1 cellular context compared by ENCODE assay signal in the genomic region with DNA sequence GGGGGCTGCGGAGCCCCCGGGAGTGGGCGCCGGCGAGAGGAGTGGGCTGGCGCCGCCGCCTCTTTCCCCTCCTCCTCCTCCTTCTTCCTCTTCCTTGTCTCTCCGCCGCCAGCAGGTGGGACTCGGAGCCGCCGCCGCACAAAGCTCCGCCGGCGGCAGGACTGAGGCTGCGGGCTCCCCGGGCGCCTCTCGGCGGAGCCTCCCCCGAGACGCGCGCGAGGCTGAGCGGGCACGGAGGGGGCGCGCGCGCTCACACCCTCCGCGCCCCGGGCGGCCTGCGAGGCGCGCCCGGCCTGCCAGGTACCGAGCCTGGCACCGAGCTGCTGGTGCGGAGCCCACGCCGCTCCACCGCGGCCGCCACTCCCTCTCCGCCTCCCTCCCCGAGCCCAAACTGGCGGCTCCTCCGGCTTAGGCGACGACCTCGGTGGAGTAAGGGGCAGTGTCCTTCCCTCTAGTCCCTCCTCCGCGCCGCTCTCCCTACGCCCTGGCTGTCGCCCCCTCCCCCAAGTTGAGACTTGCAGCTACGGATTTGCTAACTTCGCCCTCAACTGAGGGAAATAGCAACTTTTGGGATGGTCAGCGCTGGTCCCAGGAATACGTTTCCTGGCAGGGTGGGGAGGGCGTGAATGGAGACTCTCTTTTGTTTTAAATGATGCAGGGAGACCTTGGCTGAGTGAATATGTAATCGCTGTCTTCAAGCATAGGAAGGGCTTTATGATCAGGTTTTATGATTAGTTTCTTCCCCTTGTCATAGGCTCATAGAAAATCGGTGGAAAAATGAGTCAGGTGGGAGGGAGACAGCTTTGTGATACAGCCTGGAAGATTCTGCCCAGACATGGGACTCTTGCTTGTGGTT.
TF ChIP-seq lines count a peak whose summit lies in the region.

No MANE protein-coding gene starts in this region.

TF ChIP-seq in H1, 55 proteins besides CTCF, POLR2A, EP300 and RAD21:
- TF ChIP-seq, protein P1, sequence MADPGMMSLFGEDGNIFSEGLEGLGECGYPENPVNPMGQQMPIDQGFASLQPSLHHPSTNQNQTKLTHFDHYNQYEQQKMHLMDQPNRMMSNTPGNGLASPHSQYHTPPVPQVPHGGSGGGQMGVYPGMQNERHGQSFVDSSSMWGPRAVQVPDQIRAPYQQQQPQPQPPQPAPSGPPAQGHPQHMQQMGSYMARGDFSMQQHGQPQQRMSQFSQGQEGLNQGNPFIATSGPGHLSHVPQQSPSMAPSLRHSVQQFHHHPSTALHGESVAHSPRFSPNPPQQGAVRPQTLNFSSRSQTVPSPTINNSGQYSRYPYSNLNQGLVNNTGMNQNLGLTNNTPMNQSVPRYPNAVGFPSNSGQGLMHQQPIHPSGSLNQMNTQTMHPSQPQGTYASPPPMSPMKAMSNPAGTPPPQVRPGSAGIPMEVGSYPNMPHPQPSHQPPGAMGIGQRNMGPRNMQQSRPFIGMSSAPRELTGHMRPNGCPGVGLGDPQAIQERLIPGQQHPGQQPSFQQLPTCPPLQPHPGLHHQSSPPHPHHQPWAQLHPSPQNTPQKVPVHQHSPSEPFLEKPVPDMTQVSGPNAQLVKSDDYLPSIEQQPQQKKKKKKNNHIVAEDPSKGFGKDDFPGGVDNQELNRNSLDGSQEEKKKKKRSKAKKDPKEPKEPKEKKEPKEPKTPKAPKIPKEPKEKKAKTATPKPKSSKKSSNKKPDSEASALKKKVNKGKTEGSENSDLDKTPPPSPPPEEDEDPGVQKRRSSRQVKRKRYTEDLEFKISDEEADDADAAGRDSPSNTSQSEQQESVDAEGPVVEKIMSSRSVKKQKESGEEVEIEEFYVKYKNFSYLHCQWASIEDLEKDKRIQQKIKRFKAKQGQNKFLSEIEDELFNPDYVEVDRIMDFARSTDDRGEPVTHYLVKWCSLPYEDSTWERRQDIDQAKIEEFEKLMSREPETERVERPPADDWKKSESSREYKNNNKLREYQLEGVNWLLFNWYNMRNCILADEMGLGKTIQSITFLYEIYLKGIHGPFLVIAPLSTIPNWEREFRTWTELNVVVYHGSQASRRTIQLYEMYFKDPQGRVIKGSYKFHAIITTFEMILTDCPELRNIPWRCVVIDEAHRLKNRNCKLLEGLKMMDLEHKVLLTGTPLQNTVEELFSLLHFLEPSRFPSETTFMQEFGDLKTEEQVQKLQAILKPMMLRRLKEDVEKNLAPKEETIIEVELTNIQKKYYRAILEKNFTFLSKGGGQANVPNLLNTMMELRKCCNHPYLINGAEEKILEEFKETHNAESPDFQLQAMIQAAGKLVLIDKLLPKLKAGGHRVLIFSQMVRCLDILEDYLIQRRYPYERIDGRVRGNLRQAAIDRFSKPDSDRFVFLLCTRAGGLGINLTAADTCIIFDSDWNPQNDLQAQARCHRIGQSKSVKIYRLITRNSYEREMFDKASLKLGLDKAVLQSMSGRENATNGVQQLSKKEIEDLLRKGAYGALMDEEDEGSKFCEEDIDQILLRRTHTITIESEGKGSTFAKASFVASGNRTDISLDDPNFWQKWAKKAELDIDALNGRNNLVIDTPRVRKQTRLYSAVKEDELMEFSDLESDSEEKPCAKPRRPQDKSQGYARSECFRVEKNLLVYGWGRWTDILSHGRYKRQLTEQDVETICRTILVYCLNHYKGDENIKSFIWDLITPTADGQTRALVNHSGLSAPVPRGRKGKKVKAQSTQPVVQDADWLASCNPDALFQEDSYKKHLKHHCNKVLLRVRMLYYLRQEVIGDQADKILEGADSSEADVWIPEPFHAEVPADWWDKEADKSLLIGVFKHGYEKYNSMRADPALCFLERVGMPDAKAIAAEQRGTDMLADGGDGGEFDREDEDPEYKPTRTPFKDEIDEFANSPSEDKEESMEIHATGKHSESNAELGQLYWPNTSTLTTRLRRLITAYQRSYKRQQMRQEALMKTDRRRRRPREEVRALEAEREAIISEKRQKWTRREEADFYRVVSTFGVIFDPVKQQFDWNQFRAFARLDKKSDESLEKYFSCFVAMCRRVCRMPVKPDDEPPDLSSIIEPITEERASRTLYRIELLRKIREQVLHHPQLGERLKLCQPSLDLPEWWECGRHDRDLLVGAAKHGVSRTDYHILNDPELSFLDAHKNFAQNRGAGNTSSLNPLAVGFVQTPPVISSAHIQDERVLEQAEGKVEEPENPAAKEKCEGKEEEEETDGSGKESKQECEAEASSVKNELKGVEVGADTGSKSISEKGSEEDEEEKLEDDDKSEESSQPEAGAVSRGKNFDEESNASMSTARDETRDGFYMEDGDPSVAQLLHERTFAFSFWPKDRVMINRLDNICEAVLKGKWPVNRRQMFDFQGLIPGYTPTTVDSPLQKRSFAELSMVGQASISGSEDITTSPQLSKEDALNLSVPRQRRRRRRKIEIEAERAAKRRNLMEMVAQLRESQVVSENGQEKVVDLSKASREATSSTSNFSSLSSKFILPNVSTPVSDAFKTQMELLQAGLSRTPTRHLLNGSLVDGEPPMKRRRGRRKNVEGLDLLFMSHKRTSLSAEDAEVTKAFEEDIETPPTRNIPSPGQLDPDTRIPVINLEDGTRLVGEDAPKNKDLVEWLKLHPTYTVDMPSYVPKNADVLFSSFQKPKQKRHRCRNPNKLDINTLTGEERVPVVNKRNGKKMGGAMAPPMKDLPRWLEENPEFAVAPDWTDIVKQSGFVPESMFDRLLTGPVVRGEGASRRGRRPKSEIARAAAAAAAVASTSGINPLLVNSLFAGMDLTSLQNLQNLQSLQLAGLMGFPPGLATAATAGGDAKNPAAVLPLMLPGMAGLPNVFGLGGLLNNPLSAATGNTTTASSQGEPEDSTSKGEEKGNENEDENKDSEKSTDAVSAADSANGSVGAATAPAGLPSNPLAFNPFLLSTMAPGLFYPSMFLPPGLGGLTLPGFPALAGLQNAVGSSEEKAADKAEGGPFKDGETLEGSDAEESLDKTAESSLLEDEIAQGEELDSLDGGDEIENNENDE (IDR thresholded peaks at IDR 0.05; ENCODE audit: insufficient replicate concordance, low read length) = no peak
- TF ChIP-seq POU5F1 (IDR thresholded peaks at IDR 0.05; ENCODE audit: low read depth, low read length) (no peak), RBBP5 (IDR thresholded peaks at IDR 0.05; ENCODE audit: borderline replicate concordance, low read depth, low read length) (peak; percentile 95), EGR1 (IDR thresholded peaks at IDR 0.05; ENCODE audit: borderline replicate concordance, low read depth, low read length) (no peak), HDAC2 (IDR thresholded peaks at IDR 0.05; ENCODE audit: borderline replicate concordance in 1 of 2, low read depth in 2 of 2, low read length in 2 of 2) (peak in 1 of 2 experiments; percentile 45; a peak in 1 of 4 replicates), RXRA (IDR thresholded peaks at IDR 0.05; ENCODE audit: insufficient read depth, low read depth, low read length) (no peak), KDM4A (IDR thresholded peaks at IDR 0.05; ENCODE audit: low read depth, low read length, severe bottlenecking) (peak; percentile 99), TAF1 (IDR thresholded peaks at IDR 0.05; ENCODE audit: low read depth, low read length) (peak; percentile 63), SAP30 (IDR thresholded peaks at IDR 0.05; ENCODE audit: insufficient read depth, insufficient replicate concordance, low read length) (no peak), SIN3A (conservative IDR thresholded peaks at IDR 0.05 in 1 of 2, IDR thresholded peaks at IDR 0.05 in 1 of 2; ENCODE audit: low read depth in 1 of 2, low read length in 2 of 2) (peak in 1 of 2 experiments; percentile 74; a peak in 1 of 4 replicates), SP1 (IDR thresholded peaks at IDR 0.05; ENCODE audit: low read depth, low read length) (no peak), POLR2AphosphoS5 (IDR thresholded peaks at IDR 0.05; ENCODE audit: low read depth, low read length) (peak; percentile 54; the same call in 1 of the 2 replicates), SIX5 (IDR thresholded peaks at IDR 0.05; ENCODE audit: low read depth, low read length) (no peak), JUN (IDR thresholded peaks at IDR 0.05; ENCODE audit: low read depth, low read length) (no peak), CTBP2 (IDR thresholded peaks at IDR 0.05; ENCODE audit: borderline replicate concordance, insufficient read depth, insufficient read length, low read length) (peak; percentile 95), NANOG (IDR thresholded peaks at IDR 0.05; ENCODE audit: insufficient read depth, low read depth, low read length, poor library complexity, severe bottlenecking) (no peak), CBX8 (IDR thresholded peaks at IDR 0.05; ENCODE audit: borderline replicate concordance, low read depth, low read length) (no peak), ASH2L (IDR thresholded peaks at IDR 0.05; ENCODE audit: low read length) (peak; percentile 71), CHD1 (IDR thresholded peaks at IDR 0.05; ENCODE audit: low read depth, low read length) (no peak)
- TF ChIP-seq, protein P2, sequence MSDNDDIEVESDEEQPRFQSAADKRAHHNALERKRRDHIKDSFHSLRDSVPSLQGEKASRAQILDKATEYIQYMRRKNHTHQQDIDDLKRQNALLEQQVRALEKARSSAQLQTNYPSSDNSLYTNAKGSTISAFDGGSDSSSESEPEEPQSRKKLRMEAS (IDR thresholded peaks at IDR 0.05) = no peak
